17 cellular contexts compared by ENCODE assay signal in the genomic region with DNA sequence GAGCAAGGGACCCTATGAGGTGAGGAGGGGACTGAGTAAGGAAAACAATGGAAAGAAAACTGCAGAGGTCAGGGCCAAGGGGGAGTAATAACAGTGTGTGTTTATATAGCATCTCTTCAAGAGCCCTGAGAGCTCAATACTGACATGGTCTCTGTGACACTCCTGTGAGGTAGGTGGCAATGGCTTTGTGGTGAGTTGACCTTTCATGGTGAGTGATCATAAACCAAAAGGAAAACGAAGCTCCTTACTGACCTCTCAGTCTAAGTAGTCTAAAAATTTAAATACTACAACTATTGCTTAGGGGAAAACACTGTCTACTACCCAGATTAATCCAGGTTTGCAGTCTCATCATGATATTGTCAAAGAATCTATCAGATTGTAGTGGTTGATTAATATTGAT.
A peak's percentile ranks its signal among the peaks of the same experiment; 100 is the strongest.
DNase-seq lines count a peak whose midpoint lies in the region; ATAC-seq and TF ChIP-seq lines count a peak whose summit lies in the region.
"Had no signal": no experiment of that assay in that cellular context is flagged by ENCODE, and none has a peak within 500 bp of the region (broad histone marks: within the 10 kb centered on the region; RNA-seq: fewer than 3 reads in every experiment).

No MANE protein-coding gene starts in this region.

- H3K9me3 Mint-ChIP-seq in endothelial cell (ENCODE audit: unreplicated experiment) (no peaks in the 10 kb centered on the region), WTC11 (peaks cover 10% of the 10 kb centered on the region; the same call in 1 of the 2 replicates)

- CTCF ChIA-PET in WTC11 (lab: Charles Lee) = no interaction called here

- H3K36me3 Mint-ChIP-seq in endothelial cell (ENCODE audit: low read depth, unreplicated experiment) = peaks cover 70% of the 10 kb centered on the region
- peaks cover 9% of the 10 kb centered on the region for H3K36me3 Mint-ChIP-seq in WTC11
- H3K36me3 Mint-ChIP-seq: activated CD8-positive, alpha-beta memory T cell treated with anti-CD3 and anti-CD28 coated beads, Interleukin-2, amount 10 ng/mL, durations not matched to agents 7 days and 5 days had no signal

- peak; percentile 74 for ATAC-seq in GM18868 (IDR thresholded peaks at IDR 0.05; ENCODE audit: unreplicated experiment)
- ATAC-seq in GM21576 (IDR thresholded peaks at IDR 0.05; ENCODE audit: unreplicated experiment) = peak; percentile 69
- ATAC-seq in HG03095 (IDR thresholded peaks at IDR 0.05; ENCODE audit: unreplicated experiment) = peak; percentile 60
- ATAC-seq in HG02588 (IDR thresholded peaks at IDR 0.05; ENCODE audit: unreplicated experiment) = no peak
- ATAC-seq in WTC11 = no peak
- ATAC-seq: activated CD8-positive, alpha-beta memory T cell treated with anti-CD3 and anti-CD28 coated beads, Interleukin-2, amount 10 ng/mL, durations not matched to agents 7 days and 5 days had no signal

- TF ChIP-seq CTCF in endothelial cell (IDR thresholded peaks at IDR 0.05; ENCODE audit: unreplicated experiment) (no peak), WTC11 (IDR thresholded peaks at IDR 0.05) (no peak)

- no peaks in the 10 kb centered on the region for H3K4me1 Mint-ChIP-seq in endothelial cell (ENCODE audit: unreplicated experiment)
- peaks cover 15% of the 10 kb centered on the region for H3K4me1 Mint-ChIP-seq in WTC11
- H3K4me1 Mint-ChIP-seq: activated CD8-positive, alpha-beta memory T cell treated with anti-CD3 and anti-CD28 coated beads, Interleukin-2, amount 10 ng/mL, durations not matched to agents 7 days and 5 days had no signal

- H3K27me3 Mint-ChIP-seq in endothelial cell (ENCODE audit: unreplicated experiment) = peaks cover 1% of the 10 kb centered on the region
- no peaks in the 10 kb centered on the region for H3K27me3 Mint-ChIP-seq in WTC11 (ENCODE audit: low read depth)

- POLR2A ChIA-PET in WTC11 (lab: Charles Lee) = no interaction called here

- DNase-seq in endothelial cell (ENCODE audit: low spot score) (no peak), retina (no peak), WTC11 (ENCODE audit: low spot score) (no peak)
- no peak for DNase-seq in stimulated activated CD4-positive, alpha-beta T cell treated with anti-CD3 and anti-CD28 coated beads, Interleukin-2, amount 100 ng/mL, for 48 hours
- DNase-seq: activated CD8-positive, alpha-beta memory T cell treated with anti-CD3 and anti-CD28 coated beads, Interleukin-2, amount 10 ng/mL, durations not matched to agents 7 days and 5 days; activated gamma-delta T cell treated with Interleukin-2 at 50 U/mL for 16 hours; Caco-2; EL; H7; NCI-H1417 treated with DMSO at 0.1 percent for 48 hours; NCI-H446; Right ventricle myocardium superior; T-helper 2 cell had no signal

- H3K27ac Mint-ChIP-seq in endothelial cell (ENCODE audit: unreplicated experiment) (peak overlapping the region; percentile 24), WTC11 (no peak overlapping the region)
- H3K27ac Mint-ChIP-seq: activated CD8-positive, alpha-beta memory T cell treated with anti-CD3 and anti-CD28 coated beads, Interleukin-2, amount 10 ng/mL, durations not matched to agents 7 days and 5 days had no signal

- H3K4me3 Mint-ChIP-seq in endothelial cell (ENCODE audit: unreplicated experiment) (no peak overlapping the region), WTC11 (no peak overlapping the region)
- H3K4me3 Mint-ChIP-seq: activated CD8-positive, alpha-beta memory T cell treated with anti-CD3 and anti-CD28 coated beads, Interleukin-2, amount 10 ng/mL, durations not matched to agents 7 days and 5 days had no signal

TF ChIP-seq in WTC11, 78 proteins besides CTCF, POLR2A, EP300 and RAD21:
- TF ChIP-seq, protein P1, sequence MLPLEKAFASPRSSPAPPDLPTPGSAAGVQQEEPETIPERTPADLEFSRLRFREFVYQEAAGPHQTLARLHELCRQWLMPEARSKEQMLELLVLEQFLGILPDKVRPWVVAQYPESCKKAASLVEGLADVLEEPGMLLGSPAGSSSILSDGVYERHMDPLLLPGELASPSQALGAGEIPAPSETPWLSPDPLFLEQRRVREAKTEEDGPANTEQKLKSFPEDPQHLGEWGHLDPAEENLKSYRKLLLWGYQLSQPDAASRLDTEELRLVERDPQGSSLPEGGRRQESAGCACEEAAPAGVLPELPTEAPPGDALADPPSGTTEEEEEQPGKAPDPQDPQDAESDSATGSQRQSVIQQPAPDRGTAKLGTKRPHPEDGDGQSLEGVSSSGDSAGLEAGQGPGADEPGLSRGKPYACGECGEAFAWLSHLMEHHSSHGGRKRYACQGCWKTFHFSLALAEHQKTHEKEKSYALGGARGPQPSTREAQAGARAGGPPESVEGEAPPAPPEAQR (CRISPR knock-in tag; IDR thresholded peaks at IDR 0.05) = no peak
- TF ChIP-seq SOX15 (CRISPR knock-in tag; IDR thresholded peaks at IDR 0.05) = no peak
- no peak for TF ChIP-seq RELA (CRISPR knock-in tag; IDR thresholded peaks at IDR 0.05; ENCODE audit: borderline replicate concordance)
- TF ChIP-seq HMGA2 (CRISPR knock-in tag; IDR thresholded peaks at IDR 0.05) = no peak
- no peak for TF ChIP-seq NFE2L1 (CRISPR knock-in tag; IDR thresholded peaks at IDR 0.05)
- TF ChIP-seq ATF1 (CRISPR knock-in tag; IDR thresholded peaks at IDR 0.05) = no peak
- TF ChIP-seq NR2C2 (CRISPR knock-in tag; IDR thresholded peaks at IDR 0.05) = no peak
- TF ChIP-seq, protein P2, sequence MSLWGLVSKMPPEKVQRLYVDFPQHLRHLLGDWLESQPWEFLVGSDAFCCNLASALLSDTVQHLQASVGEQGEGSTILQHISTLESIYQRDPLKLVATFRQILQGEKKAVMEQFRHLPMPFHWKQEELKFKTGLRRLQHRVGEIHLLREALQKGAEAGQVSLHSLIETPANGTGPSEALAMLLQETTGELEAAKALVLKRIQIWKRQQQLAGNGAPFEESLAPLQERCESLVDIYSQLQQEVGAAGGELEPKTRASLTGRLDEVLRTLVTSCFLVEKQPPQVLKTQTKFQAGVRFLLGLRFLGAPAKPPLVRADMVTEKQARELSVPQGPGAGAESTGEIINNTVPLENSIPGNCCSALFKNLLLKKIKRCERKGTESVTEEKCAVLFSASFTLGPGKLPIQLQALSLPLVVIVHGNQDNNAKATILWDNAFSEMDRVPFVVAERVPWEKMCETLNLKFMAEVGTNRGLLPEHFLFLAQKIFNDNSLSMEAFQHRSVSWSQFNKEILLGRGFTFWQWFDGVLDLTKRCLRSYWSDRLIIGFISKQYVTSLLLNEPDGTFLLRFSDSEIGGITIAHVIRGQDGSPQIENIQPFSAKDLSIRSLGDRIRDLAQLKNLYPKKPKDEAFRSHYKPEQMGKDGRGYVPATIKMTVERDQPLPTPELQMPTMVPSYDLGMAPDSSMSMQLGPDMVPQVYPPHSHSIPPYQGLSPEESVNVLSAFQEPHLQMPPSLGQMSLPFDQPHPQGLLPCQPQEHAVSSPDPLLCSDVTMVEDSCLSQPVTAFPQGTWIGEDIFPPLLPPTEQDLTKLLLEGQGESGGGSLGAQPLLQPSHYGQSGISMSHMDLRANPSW (CRISPR knock-in tag; conservative IDR thresholded peaks at IDR 0.05; ENCODE audit: low read depth) = no peak
- TF ChIP-seq ZNF396 (CRISPR knock-in tag; IDR thresholded peaks at IDR 0.05; ENCODE audit: borderline replicate concordance) = no peak
- no peak for TF ChIP-seq ZNF138 (CRISPR knock-in tag; conservative IDR thresholded peaks at IDR 0.05)
- TF ChIP-seq, protein P3, sequence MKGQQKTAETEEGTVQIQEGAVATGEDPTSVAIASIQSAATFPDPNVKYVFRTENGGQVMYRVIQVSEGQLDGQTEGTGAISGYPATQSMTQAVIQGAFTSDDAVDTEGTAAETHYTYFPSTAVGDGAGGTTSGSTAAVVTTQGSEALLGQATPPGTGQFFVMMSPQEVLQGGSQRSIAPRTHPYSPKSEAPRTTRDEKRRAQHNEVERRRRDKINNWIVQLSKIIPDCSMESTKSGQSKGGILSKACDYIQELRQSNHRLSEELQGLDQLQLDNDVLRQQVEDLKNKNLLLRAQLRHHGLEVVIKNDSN (CRISPR knock-in tag; IDR thresholded peaks at IDR 0.05) = no peak
- TF ChIP-seq NR1H2 (CRISPR knock-in tag; IDR thresholded peaks at IDR 0.05) = no peak
- no peak for TF ChIP-seq NFATC4 (CRISPR knock-in tag; IDR thresholded peaks at IDR 0.05)
- TF ChIP-seq, protein P4, sequence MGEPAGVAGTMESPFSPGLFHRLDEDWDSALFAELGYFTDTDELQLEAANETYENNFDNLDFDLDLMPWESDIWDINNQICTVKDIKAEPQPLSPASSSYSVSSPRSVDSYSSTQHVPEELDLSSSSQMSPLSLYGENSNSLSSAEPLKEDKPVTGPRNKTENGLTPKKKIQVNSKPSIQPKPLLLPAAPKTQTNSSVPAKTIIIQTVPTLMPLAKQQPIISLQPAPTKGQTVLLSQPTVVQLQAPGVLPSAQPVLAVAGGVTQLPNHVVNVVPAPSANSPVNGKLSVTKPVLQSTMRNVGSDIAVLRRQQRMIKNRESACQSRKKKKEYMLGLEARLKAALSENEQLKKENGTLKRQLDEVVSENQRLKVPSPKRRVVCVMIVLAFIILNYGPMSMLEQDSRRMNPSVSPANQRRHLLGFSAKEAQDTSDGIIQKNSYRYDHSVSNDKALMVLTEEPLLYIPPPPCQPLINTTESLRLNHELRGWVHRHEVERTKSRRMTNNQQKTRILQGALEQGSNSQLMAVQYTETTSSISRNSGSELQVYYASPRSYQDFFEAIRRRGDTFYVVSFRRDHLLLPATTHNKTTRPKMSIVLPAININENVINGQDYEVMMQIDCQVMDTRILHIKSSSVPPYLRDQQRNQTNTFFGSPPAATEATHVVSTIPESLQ (CRISPR knock-in tag; IDR thresholded peaks at IDR 0.05) = no peak
- TF ChIP-seq ESRRA (CRISPR knock-in tag; IDR thresholded peaks at IDR 0.05; ENCODE audit: borderline replicate concordance) = no peak
- TF ChIP-seq, protein P5, sequence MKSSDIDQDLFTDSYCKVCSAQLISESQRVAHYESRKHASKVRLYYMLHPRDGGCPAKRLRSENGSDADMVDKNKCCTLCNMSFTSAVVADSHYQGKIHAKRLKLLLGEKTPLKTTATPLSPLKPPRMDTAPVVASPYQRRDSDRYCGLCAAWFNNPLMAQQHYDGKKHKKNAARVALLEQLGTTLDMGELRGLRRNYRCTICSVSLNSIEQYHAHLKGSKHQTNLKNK (CRISPR knock-in tag; IDR thresholded peaks at IDR 0.05) = no peak

Comparison
In these comparisons a context has a peak if more than half of its experiments do, and no peak if none do; other contexts are left out.
1. ATAC-seq: peak in GM18868 (single experiment), GM21576 (single experiment) and HG03095 (single experiment); none in HG02588 (single experiment) and WTC11 (single experiment).